In genomic region chr3:51082363-51082762, GRCh38 we compare ENCODE assay signal across 2 cellular contexts.
TF ChIP-seq lines count a peak whose summit lies in the region.

No MANE protein-coding gene starts in this region.

TF ChIP-seq in H1, 55 proteins besides CTCF, POLR2A, EP300 and RAD21:
- no peak for TF ChIP-seq CTBP2 (IDR thresholded peaks at IDR 0.05; ENCODE audit: borderline replicate concordance, insufficient read depth, insufficient read length, low read length)
- no peak for TF ChIP-seq BCL11A (IDR thresholded peaks at IDR 0.05; ENCODE audit: low read depth in 2 of 2, low read length in 2 of 2)
- no peak for TF ChIP-seq TAF7 (optimal IDR thresholded peaks at IDR 0.05; ENCODE audit: borderline replicate concordance, low read depth, low read length)
- TF ChIP-seq SP4 (IDR thresholded peaks at IDR 0.05; ENCODE audit: low read length), result no peak
- TF ChIP-seq GTF2F1 (IDR thresholded peaks at IDR 0.05; ENCODE audit: borderline replicate concordance, low read depth, low read length), result no peak
- TF ChIP-seq RXRA (IDR thresholded peaks at IDR 0.05; ENCODE audit: insufficient read depth, low read depth, low read length), result no peak
- TF ChIP-seq YY1 (IDR thresholded peaks at IDR 0.05; ENCODE audit: low read depth, low read length), result no peak
- TF ChIP-seq JUND (IDR thresholded peaks at IDR 0.05; ENCODE audit: low read length), result no peak
- no peak for TF ChIP-seq SUZ12 (IDR thresholded peaks at IDR 0.05; ENCODE audit: low read length)
- no peak for TF ChIP-seq TBP (IDR thresholded peaks at IDR 0.05; ENCODE audit: low read depth, low read length)
- TF ChIP-seq TAF1 (IDR thresholded peaks at IDR 0.05; ENCODE audit: low read depth, low read length), result no peak
- no peak for TF ChIP-seq HDAC2 (IDR thresholded peaks at IDR 0.05; ENCODE audit: borderline replicate concordance in 1 of 2, low read depth in 2 of 2, low read length in 2 of 2)
- no peak for TF ChIP-seq CHD1 (IDR thresholded peaks at IDR 0.05; ENCODE audit: low read depth, low read length)
- no peak for TF ChIP-seq CBX5 (IDR thresholded peaks at IDR 0.05; ENCODE audit: low read depth, low read length)
- TF ChIP-seq USF2 (IDR thresholded peaks at IDR 0.05; ENCODE audit: low read length), result no peak
- no peak for TF ChIP-seq GABPA (IDR thresholded peaks at IDR 0.05; ENCODE audit: borderline replicate concordance, insufficient read depth, low read length)
- TF ChIP-seq KDM4A (IDR thresholded peaks at IDR 0.05; ENCODE audit: low read depth, low read length, severe bottlenecking), result no peak
- TF ChIP-seq RNF2 (IDR thresholded peaks at IDR 0.05; ENCODE audit: borderline replicate concordance, low read depth, low read length, missing control alignments, poor library complexity, severe bottlenecking), result no peak

TF ChIP-seq in HepG2, 621 proteins besides CTCF, POLR2A, EP300 and RAD21:
- TF ChIP-seq ZFY (CRISPR knock-in tag; IDR thresholded peaks at IDR 0.05) (no peak), WIZ (CRISPR knock-in tag; IDR thresholded peaks at IDR 0.05) (no peak), NR2C2 (CRISPR knock-in tag; IDR thresholded peaks at IDR 0.05; ENCODE audit: borderline replicate concordance) (no peak), HOXA3 (CRISPR knock-in tag; IDR thresholded peaks at IDR 0.05) (no peak), PBX2 (CRISPR knock-in tag; IDR thresholded peaks at IDR 0.05) (no peak), BHLHE40 (IDR thresholded peaks at IDR 0.05; ENCODE audit: low read length) (no peak), STAG1 (CRISPR knock-in tag; IDR thresholded peaks at IDR 0.05) (peak; percentile 47)
